Comparison of ENCODE assay signal across 28 cellular contexts in genomic region chr7:25763461-25763860, GRCh38.
"Had no signal": no experiment of that assay in that cellular context is flagged by ENCODE, and none has a peak within 500 bp of the region (broad histone marks: within the 10 kb centered on the region; RNA-seq: fewer than 3 reads in every experiment).

No MANE protein-coding gene starts in this region.

- H3K4me1 ChIP-seq: right lobe of liver, stomach, tibial nerve, upper lobe of right lung, uterus had no signal

- ATAC-seq: naive thymus-derived CD8-positive, alpha-beta T cell; psoas muscle; right cardiac atrium; right lobe of liver; stimulated activated effector memory CD8-positive, alpha-beta T cell treated with anti-CD3 and anti-CD28 coated beads, Interleukin-12 subunit alpha, Interleukin-12 subunit beta, amount 100 ng/mL, for 72 hours; stimulated activated naive B cell treated with anti-CD40 and anti-IgM and Interleukin-4, amounts not matched to agents 10 μg/mL and 1 μg/mL and 100 μg/mL, for 72 hours; upper lobe of right lung had no signal

- H3K79me2 ChIP-seq: parathyroid adenoma had no signal

- H3K27me3 ChIP-seq: neural progenitor cell, ovary, right lobe of liver, sigmoid colon, stomach, thyroid gland, tibial nerve, upper lobe of right lung, uterus had no signal

- H3K36me3 ChIP-seq: neural progenitor cell, ovary, right lobe of liver, sigmoid colon, stomach, thoracic aorta, thyroid gland, tibial nerve, upper lobe of right lung, uterus had no signal

- H3K4me3 Mint-ChIP-seq: naive thymus-derived CD8-positive, alpha-beta T cell; natural killer cell treated with Interleukin-12 subunit alpha and Interleukin-12 subunit beta and Interleukin-15 and Interleukin-18, amount 100 ng/mL, for 72 hours; neural progenitor cell; stimulated activated effector memory CD8-positive, alpha-beta T cell treated with anti-CD3 and anti-CD28 coated beads, Interleukin-12 subunit alpha, Interleukin-12 subunit beta, amount 100 ng/mL, for 72 hours; stimulated activated naive B cell treated with anti-CD40 and anti-IgM and Interleukin-4, amounts not matched to agents 10 μg/mL and 1 μg/mL and 100 μg/mL, for 72 hours; stimulated activated naive CD8-positive, alpha-beta T cell treated with anti-CD3 and anti-CD28 coated beads, Interleukin-15, Interleukin-2, amounts not matched to agents 100 ng/mL and 50 ng/mL, for 24 hours; type B pancreatic cell had no signal

- H3K9me3 ChIP-seq: ovary, psoas muscle, right lobe of liver, sigmoid colon, stomach, thoracic aorta, thyroid gland, tibial nerve, upper lobe of right lung, uterus had no signal

- H3K9me3 Mint-ChIP-seq: naive thymus-derived CD8-positive, alpha-beta T cell; natural killer cell treated with Interleukin-12 subunit alpha and Interleukin-12 subunit beta and Interleukin-15 and Interleukin-18, amount 100 ng/mL, for 72 hours; stimulated activated effector memory CD8-positive, alpha-beta T cell treated with anti-CD3 and anti-CD28 coated beads, Interleukin-12 subunit alpha, Interleukin-12 subunit beta, amount 100 ng/mL, for 72 hours; stimulated activated naive B cell treated with anti-CD40 and anti-IgM and Interleukin-4, amounts not matched to agents 10 μg/mL and 1 μg/mL and 100 μg/mL, for 72 hours; stimulated activated naive CD8-positive, alpha-beta T cell treated with anti-CD3 and anti-CD28 coated beads, Interleukin-15, Interleukin-2, amounts not matched to agents 100 ng/mL and 50 ng/mL, for 24 hours; type B pancreatic cell had no signal

- H3K27ac Mint-ChIP-seq: naive thymus-derived CD8-positive, alpha-beta T cell; natural killer cell treated with Interleukin-12 subunit alpha and Interleukin-12 subunit beta and Interleukin-15 and Interleukin-18, amount 100 ng/mL, for 72 hours; neural progenitor cell; progenitor cell of endocrine pancreas; stimulated activated effector memory CD8-positive, alpha-beta T cell treated with anti-CD3 and anti-CD28 coated beads, Interleukin-12 subunit alpha, Interleukin-12 subunit beta, amount 100 ng/mL, for 72 hours; stimulated activated naive B cell treated with anti-CD40 and anti-IgM and Interleukin-4, amounts not matched to agents 10 μg/mL and 1 μg/mL and 100 μg/mL, for 72 hours; stimulated activated naive CD8-positive, alpha-beta T cell treated with anti-CD3 and anti-CD28 coated beads, Interleukin-15, Interleukin-2, amounts not matched to agents 100 ng/mL and 50 ng/mL, for 24 hours; type B pancreatic cell had no signal

- H2AFZ ChIP-seq: neural progenitor cell, parathyroid adenoma had no signal

- H3K4me1 Mint-ChIP-seq: naive thymus-derived CD8-positive, alpha-beta T cell; stimulated activated effector memory CD8-positive, alpha-beta T cell treated with anti-CD3 and anti-CD28 coated beads, Interleukin-12 subunit alpha, Interleukin-12 subunit beta, amount 100 ng/mL, for 72 hours; stimulated activated naive B cell treated with anti-CD40 and anti-IgM and Interleukin-4, amounts not matched to agents 10 μg/mL and 1 μg/mL and 100 μg/mL, for 72 hours had no signal

- H3K27ac ChIP-seq: neural progenitor cell, ovary, parathyroid adenoma, psoas muscle, right lobe of liver, sigmoid colon, stomach, thoracic aorta, thyroid gland, tibial nerve, upper lobe of right lung, uterus had no signal

- DNase-seq: naive thymus-derived CD8-positive, alpha-beta T cell; occipital lobe; ovary; posterior cingulate gyrus; psoas muscle; right cardiac atrium; right lobe of liver; sigmoid colon; small intestine; stimulated activated CD4-positive, alpha-beta T cell treated with anti-CD3 and anti-CD28 coated beads, Interleukin-15, amount 100 ng/mL, for 24 hours; stimulated activated CD4-positive, alpha-beta T cell treated with anti-CD3 and anti-CD28 coated beads, Interleukin-2, amount 100 ng/mL, for 24 hours; stimulated activated CD4-positive, alpha-beta T cell treated with anti-CD3 and anti-CD28 coated beads, Interleukin-2, amount 100 ng/mL, for 48 hours; stimulated activated CD4-positive, alpha-beta T cell treated with anti-CD3 and anti-CD28 coated beads, Interleukin-4, amount 100 ng/mL, for 24 hours; stimulated activated naive B cell treated with anti-CD40 and anti-IgM and Interleukin-4, amounts not matched to agents 10 μg/mL and 1 μg/mL and 100 μg/mL, for 72 hours; stimulated activated naive CD4-positive, alpha-beta T cell treated with Interleukin-2 at 50 U/mL for 16 hours; stomach; thyroid gland; upper lobe of right lung; uterus had no signal

- FAIRE-seq: small intestine had no signal

- H3K9ac ChIP-seq: neural progenitor cell, parathyroid adenoma had no signal

- H3K36me3 Mint-ChIP-seq: naive thymus-derived CD8-positive, alpha-beta T cell; natural killer cell treated with Interleukin-12 subunit alpha and Interleukin-12 subunit beta and Interleukin-15 and Interleukin-18, amount 100 ng/mL, for 72 hours; stimulated activated effector memory CD8-positive, alpha-beta T cell treated with anti-CD3 and anti-CD28 coated beads, Interleukin-12 subunit alpha, Interleukin-12 subunit beta, amount 100 ng/mL, for 72 hours; stimulated activated naive B cell treated with anti-CD40 and anti-IgM and Interleukin-4, amounts not matched to agents 10 μg/mL and 1 μg/mL and 100 μg/mL, for 72 hours; type B pancreatic cell had no signal

- H3K4me2 ChIP-seq: neural progenitor cell had no signal

- H3K4me3 ChIP-seq: neural progenitor cell, ovary, psoas muscle, right lobe of liver, sigmoid colon, stomach, thoracic aorta, thyroid gland, tibial nerve, upper lobe of right lung, uterus had no signal
